Comparison of ENCODE assay signal across 20 cellular contexts in the genomic region with DNA sequence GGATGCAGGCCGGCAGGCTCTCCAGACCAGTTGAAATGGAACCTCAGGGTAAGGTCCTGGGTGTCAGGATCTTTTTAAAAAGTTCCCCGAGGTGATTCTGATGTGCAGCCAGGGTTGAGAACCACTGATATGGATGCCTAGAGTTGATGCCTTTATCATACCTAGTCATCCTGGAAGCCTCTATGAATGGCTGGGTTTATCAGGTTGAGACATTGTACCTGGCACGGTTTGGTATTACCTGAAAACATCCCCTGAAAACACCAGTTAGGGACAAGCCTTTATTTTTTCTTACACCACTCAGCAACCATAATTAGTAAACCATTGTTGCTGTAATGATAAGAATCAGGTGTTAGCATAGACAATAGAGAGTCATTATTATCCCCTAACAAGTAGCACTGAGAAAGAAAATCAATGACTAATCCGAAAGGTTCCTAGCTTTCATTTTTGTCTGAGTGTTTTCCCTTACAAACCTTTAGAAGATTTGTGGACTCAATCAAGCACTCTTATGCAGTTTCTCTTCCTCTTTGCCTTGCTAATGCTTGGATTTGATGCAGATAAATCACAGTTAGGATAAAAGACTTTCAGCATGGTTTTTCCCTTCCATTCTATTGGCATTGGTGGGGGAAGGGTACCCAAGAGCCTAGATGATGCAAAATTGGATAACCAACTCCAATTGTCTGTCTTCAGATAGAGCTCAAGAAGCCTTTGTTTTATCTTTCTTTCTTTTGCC.
DNase-seq lines count a peak whose midpoint lies in the region; ATAC-seq lines count a peak whose summit lies in the region.
"Had no signal": no experiment of that assay in that cellular context is flagged by ENCODE, and none has a peak within 500 bp of the region (broad histone marks: within the 10 kb centered on the region; RNA-seq: fewer than 3 reads in every experiment).

No MANE protein-coding gene starts in this region.

- peak; percentile 49 for ATAC-seq in GM19452 (IDR thresholded peaks at IDR 0.05; ENCODE audit: unreplicated experiment)
- ATAC-seq in HG02885 (IDR thresholded peaks at IDR 0.05; ENCODE audit: poor library complexity, unreplicated experiment) = no peak
- ATAC-seq: HCT116 had no signal

- DNase-seq in COR-L47 (lab: John Stamatoyannopoulos, UW) = peak; percentile 38
- DNase-seq in MV-4-11 (lab: John Stamatoyannopoulos, UW) = peak; percentile 13
- peak; percentile 9 for DNase-seq in kidney tubule cell (ENCODE audit: low spot score)
- DNase-seq in NCI-H1417 treated with DMSO at 0.1 percent for 48 hours (lab: John Stamatoyannopoulos, UW) = no peak
- no peak for DNase-seq in HuH-7.5 (ENCODE audit: low spot score)
- DNase-seq in substantia nigra (lab: John Stamatoyannopoulos, UW) = no peak
- DNase-seq: DMS79 treated with DMSO at 0.1 percent for 48 hours; IMR-90; Karpas-422; MG63; NCI-H187 treated with DMSO at 0.1 percent for 48 hours; NCI-H2171; NCI-H446; NCI-H69; NK-92 treated with Interleukin-12 subunit alpha and Interleukin-12 subunit beta, amount 100 ng/mL, for 24 hours; PC-9; SJCRH30 had no signal

- no peak overlapping the region for H3K27ac ChIP-seq in substantia nigra (ENCODE audit: low read depth, low read length, poor library complexity, severe bottlenecking)
- H3K27ac ChIP-seq: PC-9, SJCRH30 had no signal

Comparison
In these comparisons a context has a peak if more than half of its experiments do, and no peak if none do; other contexts are left out.
1. DNase-seq: peak in COR-L47 (single experiment), MV-4-11 (single experiment) and kidney tubule cell (single experiment); none in NCI-H1417 treated with DMSO at 0.1 percent for 48 hours (single experiment), HuH-7.5 (single experiment) and substantia nigra (0 of 49).